Comparison of ENCODE assay signal across 1 cellular context in genomic region chr5:136235316-136235715, GRCh38.
TF ChIP-seq lines count a peak whose summit lies in the region.

No MANE protein-coding gene starts in this region.

TF ChIP-seq in GM23338, 12 proteins besides CTCF, POLR2A, EP300 and RAD21 (continued from another document):
- no peak for TF ChIP-seq ETS1 (IDR thresholded peaks at IDR 0.05)
- no peak for TF ChIP-seq ZNF331 (CRISPR knock-in tag; IDR thresholded peaks at IDR 0.05; ENCODE audit: low read depth)
- TF ChIP-seq STAT1 (IDR thresholded peaks at IDR 0.05; ENCODE audit: unreplicated experiment) = no peak
- no peak for TF ChIP-seq EZH2 (IDR thresholded peaks at IDR 0.05; ENCODE audit: low read depth, unreplicated experiment)
- no peak for TF ChIP-seq POLR2AphosphoS5 (IDR thresholded peaks at IDR 0.05; ENCODE audit: low read depth)
- TF ChIP-seq JUNB (IDR thresholded peaks at IDR 0.05; ENCODE audit: unreplicated experiment) = no peak
- TF ChIP-seq CREB1 (CRISPR knock-in tag; IDR thresholded peaks at IDR 0.05; ENCODE audit: low read depth) = no peak
- TF ChIP-seq ZNF462 (CRISPR knock-in tag; IDR thresholded peaks at IDR 0.05) = no peak
- TF ChIP-seq NANOG (IDR thresholded peaks at IDR 0.05; ENCODE audit: borderline replicate concordance) = no peak
